In genomic region chr2:160399880-160400279, GRCh38 we compare ENCODE assay signal across 18 cellular contexts.
A peak's percentile ranks its signal among the peaks of the same experiment; 100 is the strongest.
DNase-seq lines count a peak whose midpoint lies in the region; ATAC-seq and TF ChIP-seq lines count a peak whose summit lies in the region.
"Had no signal": no experiment of that assay in that cellular context is flagged by ENCODE, and none has a peak within 500 bp of the region (broad histone marks: within the 10 kb centered on the region; RNA-seq: fewer than 3 reads in every experiment).

No MANE protein-coding gene starts in this region.

- H3K9me3 ChIP-seq in BLaER1 (peaks cover 4% of the 10 kb centered on the region; the same call in 1 of the 2 replicates), HEK293 (ENCODE audit: control insufficient read depth, insufficient read depth, low read depth, low read length) (no peaks in the 10 kb centered on the region), neutrophil (no peaks in the 10 kb centered on the region)
- H3K9me3 ChIP-seq: left ventricle myocardium inferior, thoracic aorta had no signal

- H3K27me3 ChIP-seq in BLaER1 (no peaks in the 10 kb centered on the region), neutrophil (no peaks in the 10 kb centered on the region)

- H3K9me3 Mint-ChIP-seq in activated naive CD8-positive, alpha-beta T cell treated with anti-CD3 and anti-CD28 coated beads, Interleukin-2, amount 10 ng/mL, durations not matched to agents 7 days and 5 days: no peaks in the 10 kb centered on the region

- H3K27ac Mint-ChIP-seq in activated naive CD8-positive, alpha-beta T cell treated with anti-CD3 and anti-CD28 coated beads, Interleukin-2, amount 10 ng/mL, durations not matched to agents 7 days and 5 days: no peak overlapping the region
- H3K27ac Mint-ChIP-seq: activated CD8-positive, alpha-beta memory T cell treated with anti-CD3 and anti-CD28 coated beads, Interleukin-2, amount 10 ng/mL, durations not matched to agents 7 days and 5 days had no signal

- peaks cover 47% of the 10 kb centered on the region for H3K4me1 Mint-ChIP-seq in activated naive CD8-positive, alpha-beta T cell treated with anti-CD3 and anti-CD28 coated beads, Interleukin-2, amount 10 ng/mL, durations not matched to agents 7 days and 5 days

- H3K27ac ChIP-seq in BLaER1 (peak overlapping the region; percentile 18; the same call in 1 of the 2 replicates), HEK293 (ENCODE audit: extremely low read depth, low read depth, low read length) (no peak overlapping the region), neutrophil (peak overlapping the region; percentile 45), caudate nucleus (ENCODE audit: low read depth, low read length) (no peak overlapping the region)
- H3K27ac ChIP-seq: left ventricle myocardium inferior, thoracic aorta had no signal

- CTCF ChIA-PET in HEK293 (lab: Yijun Ruan, JAX): no interaction called here

- H3K4me3 Mint-ChIP-seq in activated naive CD8-positive, alpha-beta T cell treated with anti-CD3 and anti-CD28 coated beads, Interleukin-2, amount 10 ng/mL, durations not matched to agents 7 days and 5 days: peak overlapping the region; percentile 43
- H3K4me3 Mint-ChIP-seq: activated CD8-positive, alpha-beta memory T cell treated with anti-CD3 and anti-CD28 coated beads, Interleukin-2, amount 10 ng/mL, durations not matched to agents 7 days and 5 days had no signal

- H4K20me1 ChIP-seq in BLaER1: 0 out of 2 replicates have a peak, but pooled peaks cover 8% of the 10 kb centered on the region

- H3K36me3 ChIP-seq in BLaER1 (0 out of 2 replicates have a peak, but pooled peaks cover 3% of the 10 kb centered on the region), HEK293 (ENCODE audit: control insufficient read depth in 2 of 2, insufficient read depth in 1 of 2, low read length in 2 of 2) (no peaks in the 10 kb centered on the region), neutrophil (no peaks in the 10 kb centered on the region)
- H3K36me3 ChIP-seq: left ventricle myocardium inferior, thoracic aorta had no signal

- no peak overlapping the region for H3K9ac ChIP-seq in BLaER1

- ATAC-seq in activated naive CD8-positive, alpha-beta T cell treated with anti-CD3 and anti-CD28 coated beads, Interleukin-2, amount 10 ng/mL, durations not matched to agents 7 days and 5 days (ENCODE audit: low read depth): no peak
- ATAC-seq: activated CD8-positive, alpha-beta memory T cell treated with anti-CD3 and anti-CD28 coated beads, Interleukin-2, amount 10 ng/mL, durations not matched to agents 7 days and 5 days had no signal

- H3K36me3 Mint-ChIP-seq in activated naive CD8-positive, alpha-beta T cell treated with anti-CD3 and anti-CD28 coated beads, Interleukin-2, amount 10 ng/mL, durations not matched to agents 7 days and 5 days: peaks cover 13% of the 10 kb centered on the region

- peak overlapping the region; percentile 59 for H3K4me2 ChIP-seq in BLaER1

- no peak for DNase-seq in activated naive CD8-positive, alpha-beta T cell treated with anti-CD3 and anti-CD28 coated beads, Interleukin-2, amount 10 ng/mL, durations not matched to agents 7 days and 5 days
- DNase-seq in RKO (ENCODE audit: low spot score) (no peak), caudate nucleus (lab: John Stamatoyannopoulos, UW) (no peak)
- DNase-seq in effector CD8-positive, alpha-beta T cell (lab: John Stamatoyannopoulos, UW): no peak
- DNase-seq: activated CD4-positive, CD25-positive, alpha-beta regulatory T cell treated with anti-CD3 and anti-CD28 coated beads, Interleukin-2, amount 50 U/mL, for 72 hours; activated CD8-positive, alpha-beta memory T cell treated with anti-CD3 and anti-CD28 coated beads, Interleukin-2, amount 10 ng/mL, durations not matched to agents 7 days and 5 days; activated effector memory CD4-positive, alpha-beta T cell treated with anti-CD3 and anti-CD28 coated beads, Interleukin-2, amount 50 U/mL, for 16 hours; Calu3; head of caudate nucleus; left ventricle myocardium inferior; NCI-H69; SHP77 treated with DMSO at 0.1 percent for 48 hours; stimulated activated CD4-positive, alpha-beta T cell treated with anti-CD3 and anti-CD28 coated beads, Interleukin-12 subunit alpha, Interleukin-12 subunit beta, amount 100 ng/mL, for 4 hours; T-helper 9 cell had no signal

- H3K27me3 Mint-ChIP-seq in activated naive CD8-positive, alpha-beta T cell treated with anti-CD3 and anti-CD28 coated beads, Interleukin-2, amount 10 ng/mL, durations not matched to agents 7 days and 5 days: no peaks in the 10 kb centered on the region
- H3K27me3 Mint-ChIP-seq: activated CD8-positive, alpha-beta memory T cell treated with anti-CD3 and anti-CD28 coated beads, Interleukin-2, amount 10 ng/mL, durations not matched to agents 7 days and 5 days had no signal

- peaks cover 78% of the 10 kb centered on the region for H3K4me1 ChIP-seq in BLaER1
- H3K4me1 ChIP-seq in HEK293 (ENCODE audit: control insufficient read depth, insufficient read depth, low read length): peaks cover 20% of the 10 kb centered on the region
- H3K4me1 ChIP-seq in neutrophil (ENCODE audit: control insufficient read depth in 1 of 2, insufficient read depth in 1 of 2, low read depth in 1 of 2, low read length in 1 of 2): peaks cover 72 to 89% of the 10 kb centered on the region in 2 experiments

- no peak for TF ChIP-seq CTCF in HEK293 (tag by site-specific recombination; IDR thresholded peaks at IDR 0.05)
- TF ChIP-seq CTCF in neutrophil (IDR thresholded peaks at IDR 0.05): no peak

- H3K4me3 ChIP-seq in BLaER1 (no peak overlapping the region), HEK293 (ENCODE audit: low read depth, low read length) (no peak overlapping the region), neutrophil (ENCODE audit: low read depth in 1 of 2, low read length in 1 of 2) (no peak overlapping the region)
- H3K4me3 ChIP-seq: left ventricle myocardium inferior, thoracic aorta had no signal

- POLR2A ChIA-PET in HEK293 (lab: Yijun Ruan, JAX): no interaction called here
- POLR2A ChIA-PET in activated naive CD8-positive, alpha-beta T cell treated with anti-CD3 and anti-CD28 coated beads, Interleukin-2, amount 10 ng/mL, durations not matched to agents 7 days and 5 days (lab: Charles Lee): interaction anchor here (1.4 kb wide), 1 partner anchor 10 kb away, joined by 3 read pairs; no protein-coding TSS in a partner anchor

TF ChIP-seq in HEK293, 187 proteins besides CTCF, POLR2A, EP300 and RAD21:
- TF ChIP-seq ZNF792 (tag by site-specific recombination; IDR thresholded peaks at IDR 0.05): no peak
- TF ChIP-seq PRDM10 (tag by site-specific recombination; IDR thresholded peaks at IDR 0.05): 0 out of 2 replicates have a peak, but pooled peaks have one; percentile 19
- no peak for TF ChIP-seq ZBTB17 (tag by site-specific recombination; IDR thresholded peaks at IDR 0.05)
- no peak for TF ChIP-seq ZNF626 (tag by site-specific recombination; IDR thresholded peaks at IDR 0.05)
- TF ChIP-seq PATZ1 (tag by site-specific recombination; IDR thresholded peaks at IDR 0.05): no peak

Comparison
In these comparisons a context has a peak if more than half of its experiments do, and no peak if none do; other contexts are left out.
1. H3K27ac ChIP-seq: peak in BLaER1 (single experiment) and neutrophil (single experiment); none in HEK293 (single experiment) and caudate nucleus (single experiment).